1 cellular context compared by ENCODE assay signal in genomic region chr6:31581511-31582229, GRCh38.
TF ChIP-seq lines count a peak whose summit lies in the region.

No MANE protein-coding gene starts in this region.

TF ChIP-seq in HepG2, 621 proteins besides CTCF, POLR2A, EP300 and RAD21:
- TF ChIP-seq ZNF724P (CRISPR knock-in tag; IDR thresholded peaks at IDR 0.05; ENCODE audit: borderline replicate concordance) (0 out of 2 replicates have a peak, but pooled peaks have one; percentile 4), NR2F6 (IDR thresholded peaks at IDR 0.05) (0 out of 2 replicates have a peak, but pooled peaks have one; percentile 4), NR2F6 (CRISPR knock-in tag; IDR thresholded peaks at IDR 0.05) (no peak), PHF20 (CRISPR knock-in tag; IDR thresholded peaks at IDR 0.05) (0 out of 2 replicates have a peak, but pooled peaks have one; percentile 12), ZSCAN20 (CRISPR knock-in tag; IDR thresholded peaks at IDR 0.05; ENCODE audit: borderline replicate concordance) (peak; percentile 17; the same call in 1 of the 2 replicates), PITX1 (CRISPR knock-in tag; IDR thresholded peaks at IDR 0.05) (peak; percentile 6; the same call in 1 of the 2 replicates), ERF (CRISPR knock-in tag; IDR thresholded peaks at IDR 0.05) (no peak), ARNTL (CRISPR knock-in tag; IDR thresholded peaks at IDR 0.05) (peak; percentile 55; the same call in 1 of the 2 replicates), SRSF9 (IDR thresholded peaks at IDR 0.05; ENCODE audit: borderline replicate concordance, insufficient read depth, low read depth, low read length, poor library complexity, severe bottlenecking) (no peak)
- TF ChIP-seq, protein P1, sequence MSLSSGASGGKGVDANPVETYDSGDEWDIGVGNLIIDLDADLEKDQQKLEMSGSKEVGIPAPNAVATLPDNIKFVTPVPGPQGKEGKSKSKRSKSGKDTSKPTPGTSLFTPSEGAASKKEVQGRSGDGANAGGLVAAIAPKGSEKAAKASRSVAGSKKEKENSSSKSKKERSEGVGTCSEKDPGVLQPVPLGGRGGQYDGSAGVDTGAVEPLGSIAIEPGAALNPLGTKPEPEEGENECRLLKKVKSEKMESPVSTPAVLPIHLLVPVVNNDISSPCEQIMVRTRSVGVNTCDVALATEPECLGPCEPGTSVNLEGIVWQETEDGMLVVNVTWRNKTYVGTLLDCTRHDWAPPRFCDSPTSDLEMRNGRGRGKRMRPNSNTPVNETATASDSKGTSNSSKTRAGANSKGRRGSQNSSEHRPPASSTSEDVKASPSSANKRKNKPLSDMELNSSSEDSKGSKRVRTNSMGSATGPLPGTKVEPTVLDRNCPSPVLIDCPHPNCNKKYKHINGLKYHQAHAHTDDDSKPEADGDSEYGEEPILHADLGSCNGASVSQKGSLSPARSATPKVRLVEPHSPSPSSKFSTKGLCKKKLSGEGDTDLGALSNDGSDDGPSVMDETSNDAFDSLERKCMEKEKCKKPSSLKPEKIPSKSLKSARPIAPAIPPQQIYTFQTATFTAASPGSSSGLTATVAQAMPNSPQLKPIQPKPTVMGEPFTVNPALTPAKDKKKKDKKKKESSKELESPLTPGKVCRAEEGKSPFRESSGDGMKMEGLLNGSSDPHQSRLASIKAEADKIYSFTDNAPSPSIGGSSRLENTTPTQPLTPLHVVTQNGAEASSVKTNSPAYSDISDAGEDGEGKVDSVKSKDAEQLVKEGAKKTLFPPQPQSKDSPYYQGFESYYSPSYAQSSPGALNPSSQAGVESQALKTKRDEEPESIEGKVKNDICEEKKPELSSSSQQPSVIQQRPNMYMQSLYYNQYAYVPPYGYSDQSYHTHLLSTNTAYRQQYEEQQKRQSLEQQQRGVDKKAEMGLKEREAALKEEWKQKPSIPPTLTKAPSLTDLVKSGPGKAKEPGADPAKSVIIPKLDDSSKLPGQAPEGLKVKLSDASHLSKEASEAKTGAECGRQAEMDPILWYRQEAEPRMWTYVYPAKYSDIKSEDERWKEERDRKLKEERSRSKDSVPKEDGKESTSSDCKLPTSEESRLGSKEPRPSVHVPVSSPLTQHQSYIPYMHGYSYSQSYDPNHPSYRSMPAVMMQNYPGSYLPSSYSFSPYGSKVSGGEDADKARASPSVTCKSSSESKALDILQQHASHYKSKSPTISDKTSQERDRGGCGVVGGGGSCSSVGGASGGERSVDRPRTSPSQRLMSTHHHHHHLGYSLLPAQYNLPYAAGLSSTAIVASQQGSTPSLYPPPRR (CRISPR knock-in tag; IDR thresholded peaks at IDR 0.05; ENCODE audit: borderline replicate concordance): peak; percentile 8; the same call in 1 of the 2 replicates
- TF ChIP-seq, protein P2, sequence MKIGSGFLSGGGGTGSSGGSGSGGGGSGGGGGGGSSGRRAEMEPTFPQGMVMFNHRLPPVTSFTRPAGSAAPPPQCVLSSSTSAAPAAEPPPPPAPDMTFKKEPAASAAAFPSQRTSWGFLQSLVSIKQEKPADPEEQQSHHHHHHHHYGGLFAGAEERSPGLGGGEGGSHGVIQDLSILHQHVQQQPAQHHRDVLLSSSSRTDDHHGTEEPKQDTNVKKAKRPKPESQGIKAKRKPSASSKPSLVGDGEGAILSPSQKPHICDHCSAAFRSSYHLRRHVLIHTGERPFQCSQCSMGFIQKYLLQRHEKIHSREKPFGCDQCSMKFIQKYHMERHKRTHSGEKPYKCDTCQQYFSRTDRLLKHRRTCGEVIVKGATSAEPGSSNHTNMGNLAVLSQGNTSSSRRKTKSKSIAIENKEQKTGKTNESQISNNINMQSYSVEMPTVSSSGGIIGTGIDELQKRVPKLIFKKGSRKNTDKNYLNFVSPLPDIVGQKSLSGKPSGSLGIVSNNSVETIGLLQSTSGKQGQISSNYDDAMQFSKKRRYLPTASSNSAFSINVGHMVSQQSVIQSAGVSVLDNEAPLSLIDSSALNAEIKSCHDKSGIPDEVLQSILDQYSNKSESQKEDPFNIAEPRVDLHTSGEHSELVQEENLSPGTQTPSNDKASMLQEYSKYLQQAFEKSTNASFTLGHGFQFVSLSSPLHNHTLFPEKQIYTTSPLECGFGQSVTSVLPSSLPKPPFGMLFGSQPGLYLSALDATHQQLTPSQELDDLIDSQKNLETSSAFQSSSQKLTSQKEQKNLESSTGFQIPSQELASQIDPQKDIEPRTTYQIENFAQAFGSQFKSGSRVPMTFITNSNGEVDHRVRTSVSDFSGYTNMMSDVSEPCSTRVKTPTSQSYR (CRISPR knock-in tag; IDR thresholded peaks at IDR 0.05; ENCODE audit: borderline replicate concordance): peak; percentile 55; the same call in 1 of the 2 replicates
- TF ChIP-seq, protein P3, sequence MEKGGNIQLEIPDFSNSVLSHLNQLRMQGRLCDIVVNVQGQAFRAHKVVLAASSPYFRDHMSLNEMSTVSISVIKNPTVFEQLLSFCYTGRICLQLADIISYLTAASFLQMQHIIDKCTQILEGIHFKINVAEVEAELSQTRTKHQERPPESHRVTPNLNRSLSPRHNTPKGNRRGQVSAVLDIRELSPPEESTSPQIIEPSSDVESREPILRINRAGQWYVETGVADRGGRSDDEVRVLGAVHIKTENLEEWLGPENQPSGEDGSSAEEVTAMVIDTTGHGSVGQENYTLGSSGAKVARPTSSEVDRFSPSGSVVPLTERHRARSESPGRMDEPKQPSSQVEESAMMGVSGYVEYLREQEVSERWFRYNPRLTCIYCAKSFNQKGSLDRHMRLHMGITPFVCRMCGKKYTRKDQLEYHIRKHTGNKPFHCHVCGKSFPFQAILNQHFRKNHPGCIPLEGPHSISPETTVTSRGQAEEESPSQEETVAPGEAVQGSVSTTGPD (CRISPR knock-in tag; IDR thresholded peaks at IDR 0.05): no peak
